ENCODE assay signal across 1 cellular context in the genomic region with DNA sequence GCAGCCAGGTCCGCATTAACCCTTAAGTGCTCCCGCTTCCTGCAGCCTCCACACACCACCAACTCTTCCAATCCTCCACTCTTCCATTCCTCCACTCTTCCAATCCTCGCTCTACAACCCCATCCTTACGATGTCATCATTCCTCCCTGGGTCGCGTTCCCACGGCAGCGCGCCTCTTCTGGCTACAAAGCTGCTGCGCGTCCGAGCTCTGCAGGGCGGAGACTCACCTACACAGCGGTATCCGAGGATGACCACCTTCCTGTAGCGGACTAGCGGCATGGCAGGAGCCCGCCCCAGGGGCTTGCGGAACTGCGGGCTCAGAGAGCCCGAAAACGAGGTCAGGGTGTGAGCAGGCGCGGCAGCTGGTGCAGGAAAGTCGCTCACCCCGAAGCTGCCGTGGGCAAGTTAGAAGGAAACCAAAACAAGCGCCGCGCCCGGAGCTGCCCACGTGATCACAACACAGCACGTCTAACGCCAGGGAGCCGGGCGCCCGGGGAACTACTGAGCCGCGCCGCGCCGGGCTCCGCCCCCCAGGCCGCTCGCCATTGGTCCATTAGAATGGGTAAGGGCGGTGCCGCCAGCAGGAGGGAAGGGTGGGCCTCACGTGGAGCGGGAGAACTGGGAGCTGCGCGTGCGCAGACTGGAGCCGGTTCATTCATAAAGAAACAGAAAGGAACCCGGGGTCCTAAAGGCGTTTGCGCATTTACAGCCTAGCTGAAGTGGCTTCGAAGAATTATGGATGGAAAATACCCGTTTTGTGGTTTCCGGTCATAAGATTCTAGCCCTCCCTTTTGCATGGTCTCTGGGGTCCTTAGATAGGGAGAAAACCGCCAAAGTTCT.
TF ChIP-seq lines count a peak whose summit lies in the region.

A gene with protein sequence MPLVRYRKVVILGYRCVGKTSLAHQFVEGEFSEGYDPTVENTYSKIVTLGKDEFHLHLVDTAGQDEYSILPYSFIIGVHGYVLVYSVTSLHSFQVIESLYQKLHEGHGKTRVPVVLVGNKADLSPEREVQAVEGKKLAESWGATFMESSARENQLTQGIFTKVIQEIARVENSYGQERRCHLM (minus strand): TSS at position 473 of the 840 bp plus-strand sequence. CDS start 194 bp downstream, at position 279.

TF ChIP-seq in IMR-90, 13 proteins besides CTCF, POLR2A, EP300 and RAD21 (continued from another document):
- TF ChIP-seq MAFK (IDR thresholded peaks at IDR 0.05; ENCODE audit: low read depth, low read length) (no peak), NFE2L2 (IDR thresholded peaks at IDR 0.05; ENCODE audit: low read depth, low read length) (no peak), SMC3 (IDR thresholded peaks at IDR 0.05; ENCODE audit: low read depth, low read length) (no peak), MXI1 (IDR thresholded peaks at IDR 0.05; ENCODE audit: borderline replicate concordance, low read depth, low read length) (peak; percentile 88), RFX5 (IDR thresholded peaks at IDR 0.05; ENCODE audit: low read depth, low read length) (no peak)
- TF ChIP-seq, protein P1, sequence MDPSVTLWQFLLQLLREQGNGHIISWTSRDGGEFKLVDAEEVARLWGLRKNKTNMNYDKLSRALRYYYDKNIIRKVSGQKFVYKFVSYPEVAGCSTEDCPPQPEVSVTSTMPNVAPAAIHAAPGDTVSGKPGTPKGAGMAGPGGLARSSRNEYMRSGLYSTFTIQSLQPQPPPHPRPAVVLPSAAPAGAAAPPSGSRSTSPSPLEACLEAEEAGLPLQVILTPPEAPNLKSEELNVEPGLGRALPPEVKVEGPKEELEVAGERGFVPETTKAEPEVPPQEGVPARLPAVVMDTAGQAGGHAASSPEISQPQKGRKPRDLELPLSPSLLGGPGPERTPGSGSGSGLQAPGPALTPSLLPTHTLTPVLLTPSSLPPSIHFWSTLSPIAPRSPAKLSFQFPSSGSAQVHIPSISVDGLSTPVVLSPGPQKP (IDR thresholded peaks at IDR 0.05; ENCODE audit: borderline replicate concordance, low read depth, low read length) = no peak
